ENCODE assay signal across 10 cellular contexts in genomic region chr14:26204362-26204953, GRCh38.
A peak's percentile ranks its signal among the peaks of the same experiment; 100 is the strongest.
DNase-seq lines count a peak whose midpoint lies in the region; ATAC-seq and TF ChIP-seq lines count a peak whose summit lies in the region.
"Had no signal": no experiment of that assay in that cellular context is flagged by ENCODE, and none has a peak within 500 bp of the region (broad histone marks: within the 10 kb centered on the region; RNA-seq: fewer than 3 reads in every experiment).

No MANE protein-coding gene starts in this region.

- intact Hi-C loops in Right ventricle myocardium superior (cut with DNase I): no loop called here
- intact Hi-C loops in cardiac septum (cut with DNase I): no loop called here
- intact Hi-C loops in heart left ventricle (cut with DNase I): no loop called here
- intact Hi-C loops in activated naive CD4-positive, alpha-beta T cell treated with anti-CD3 and anti-CD28 coated beads for 36 hours (cut with micrococcal nuclease): no loop called here

- peak; percentile 41 for ATAC-seq in Right ventricle myocardium superior (ENCODE audit: poor library complexity)
- ATAC-seq in heart left ventricle: peak in 1 of 4 donors; percentile 46
- no peak for ATAC-seq in HG03565 (IDR thresholded peaks at IDR 0.05; ENCODE audit: unreplicated experiment)
- ATAC-seq in GM19324 (IDR thresholded peaks at IDR 0.05; ENCODE audit: low FRiP score, unreplicated experiment): no peak

- H3K36me3 Mint-ChIP-seq in neural progenitor cell: peaks cover 3% of the 10 kb centered on the region
- no peaks in the 10 kb centered on the region for H3K36me3 Mint-ChIP-seq in activated naive CD4-positive, alpha-beta T cell treated with anti-CD3 and anti-CD28 coated beads for 36 hours (ENCODE audit: low read depth)

- peaks cover 0 to 36% (median 4%) of the 10 kb centered on the region in 9 donors for H3K27me3 ChIP-seq in heart left ventricle
- H3K27me3 ChIP-seq in neural progenitor cell: peaks cover 21% of the 10 kb centered on the region
- H3K27me3 ChIP-seq: thyroid gland had no signal

- peak overlapping the region in 1 of 12 donors; percentile 40 for H3K27ac ChIP-seq in heart left ventricle
- no peak overlapping the region for H3K27ac ChIP-seq in neural progenitor cell
- H3K27ac ChIP-seq: thyroid gland had no signal

- peaks cover 2% of the 10 kb centered on the region for H3K27me3 Mint-ChIP-seq in neural progenitor cell (ENCODE audit: insufficient read depth, low read depth)
- H3K27me3 Mint-ChIP-seq in activated naive CD4-positive, alpha-beta T cell treated with anti-CD3 and anti-CD28 coated beads for 36 hours (ENCODE audit: low read depth): peaks cover 22% of the 10 kb centered on the region

- H3K4me3 ChIP-seq in heart left ventricle (peak overlapping the region in 11 of 12 donors; percentile 10 to 51 (median 43)), neural progenitor cell (peak overlapping the region; percentile 53)
- H3K4me3 ChIP-seq: thyroid gland had no signal

- no peak for TF ChIP-seq POLR2A in heart left ventricle (IDR thresholded peaks at IDR 0.05)

- peak overlapping the region; percentile 85 for H3K4me3 Mint-ChIP-seq in neural progenitor cell
- H3K4me3 Mint-ChIP-seq in activated naive CD4-positive, alpha-beta T cell treated with anti-CD3 and anti-CD28 coated beads for 36 hours: no peak overlapping the region
- H3K4me3 Mint-ChIP-seq: activated CD4-positive, alpha-beta T cell treated with anti-CD3 and anti-CD28 coated beads, Interleukin-2, amount 10 ng/mL, durations not matched to agents 7 days and 5 days had no signal

- H3K36me3 ChIP-seq in heart left ventricle (no peaks in the 10 kb centered on the region), neural progenitor cell (no peaks in the 10 kb centered on the region)
- H3K36me3 ChIP-seq: thyroid gland had no signal

- WGBS in heart left ventricle, 4 donors: 26 to 31% (median 29%) methylated on average over 13 of the region's 13 CpGs

- H3K4me1 ChIP-seq in heart left ventricle: peaks cover 0 to 7% (median 0%) of the 10 kb centered on the region in 12 donors
- peaks cover 6% of the 10 kb centered on the region for H3K4me1 ChIP-seq in neural progenitor cell
- H3K4me1 ChIP-seq: thyroid gland had no signal

- H3F3A ChIP-seq in neural progenitor cell (ENCODE audit: low read depth): peaks cover 11% of the 10 kb centered on the region

- H3K9ac ChIP-seq in neural progenitor cell: no peak overlapping the region

- no peak for TF ChIP-seq CTCF in heart left ventricle (IDR thresholded peaks at IDR 0.05)
- TF ChIP-seq CTCF in neural progenitor cell (IDR thresholded peaks at IDR 0.05): no peak

- H3K4me1 Mint-ChIP-seq in neural progenitor cell: peaks cover 25% of the 10 kb centered on the region
- H3K4me1 Mint-ChIP-seq in activated naive CD4-positive, alpha-beta T cell treated with anti-CD3 and anti-CD28 coated beads for 36 hours (ENCODE audit: low read depth): no peaks in the 10 kb centered on the region
- H3K4me1 Mint-ChIP-seq: activated CD4-positive, alpha-beta T cell treated with anti-CD3 and anti-CD28 coated beads, Interleukin-2, amount 10 ng/mL, durations not matched to agents 7 days and 5 days had no signal

- no peak for DNase-seq in Right ventricle myocardium superior
- no peak for DNase-seq in cardiac septum (ENCODE audit: low spot score)
- no peak for DNase-seq in heart left ventricle
- DNase-seq in neural progenitor cell (ENCODE audit: low spot score): peak; percentile 53
- DNase-seq in activated naive CD4-positive, alpha-beta T cell treated with anti-CD3 and anti-CD28 coated beads for 36 hours: no peak
- DNase-seq in effector CD8-positive, alpha-beta T cell (lab: John Stamatoyannopoulos, UW): no peak
- DNase-seq: activated CD4-positive, alpha-beta T cell treated with anti-CD3 and anti-CD28 coated beads, Interleukin-2, amount 10 ng/mL, durations not matched to agents 7 days and 5 days had no signal

- no peaks in the 10 kb centered on the region for H4K20me1 ChIP-seq in neural progenitor cell (ENCODE audit: low read depth)

- no peaks in the 10 kb centered on the region for H3K79me2 ChIP-seq in neural progenitor cell (ENCODE audit: low read depth)

- CTCF ChIA-PET in activated naive CD4-positive, alpha-beta T cell treated with anti-CD3 and anti-CD28 coated beads for 36 hours (lab: Charles Lee): no interaction called here

- peak overlapping the region; percentile 48 for H3K27ac Mint-ChIP-seq in neural progenitor cell
- H3K27ac Mint-ChIP-seq in activated naive CD4-positive, alpha-beta T cell treated with anti-CD3 and anti-CD28 coated beads for 36 hours: no peak overlapping the region
- H3K27ac Mint-ChIP-seq: activated CD4-positive, alpha-beta T cell treated with anti-CD3 and anti-CD28 coated beads, Interleukin-2, amount 10 ng/mL, durations not matched to agents 7 days and 5 days had no signal

- peak overlapping the region; percentile 79 for H3K4me2 ChIP-seq in neural progenitor cell

- H3K9me3 ChIP-seq in heart left ventricle (no peaks in the 10 kb centered on the region), neural progenitor cell (ENCODE audit: low read depth) (no peaks in the 10 kb centered on the region)
- H3K9me3 ChIP-seq: thyroid gland had no signal

- peak overlapping the region; percentile 92 for H2AFZ ChIP-seq in neural progenitor cell (replicated peaks)

- H3K9me3 Mint-ChIP-seq in neural progenitor cell: peaks cover 7% of the 10 kb centered on the region
- H3K9me3 Mint-ChIP-seq in activated naive CD4-positive, alpha-beta T cell treated with anti-CD3 and anti-CD28 coated beads for 36 hours: peaks cover 5% of the 10 kb centered on the region
- H3K9me3 Mint-ChIP-seq: activated CD4-positive, alpha-beta T cell treated with anti-CD3 and anti-CD28 coated beads, Interleukin-2, amount 10 ng/mL, durations not matched to agents 7 days and 5 days had no signal
